In the genomic region with DNA sequence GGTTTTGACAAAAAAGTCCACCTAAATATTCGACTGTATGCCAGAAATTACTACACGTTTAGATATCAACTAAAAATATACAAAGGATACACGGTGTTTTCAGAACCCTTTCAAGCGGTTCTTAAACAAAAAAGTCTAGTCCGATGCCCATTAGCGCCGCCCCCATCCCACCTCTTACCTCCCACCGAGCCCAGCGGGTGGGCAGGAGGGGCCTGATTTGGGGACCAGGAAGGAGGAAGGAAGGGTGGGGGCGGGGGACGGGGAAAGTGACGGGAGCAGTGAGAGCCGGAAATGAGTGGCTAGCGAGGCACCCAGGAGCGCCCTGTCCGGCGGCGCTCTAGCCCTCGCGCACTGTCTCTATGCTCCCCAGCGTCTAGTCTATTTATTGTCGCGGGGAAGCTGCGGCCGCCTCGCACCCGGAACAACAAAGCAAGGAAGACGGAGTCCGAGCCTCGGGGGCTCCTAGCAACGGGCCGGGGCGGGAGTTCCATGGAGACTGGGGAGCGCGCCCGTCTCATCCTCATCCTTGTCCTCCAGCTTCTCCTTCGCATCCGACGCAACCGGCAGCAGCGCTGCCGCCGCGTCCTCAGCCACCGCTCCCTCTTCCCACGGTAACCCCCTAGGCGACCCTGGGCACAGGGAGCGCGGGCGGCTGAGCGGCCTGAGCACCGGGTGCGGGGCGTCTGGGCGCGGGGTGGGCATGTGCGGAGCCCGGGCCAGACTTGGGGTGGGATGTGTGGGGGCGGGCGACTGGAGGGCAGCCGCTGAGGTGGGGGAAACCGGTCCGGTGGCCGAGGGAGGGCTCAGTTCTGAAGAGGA, we compare ENCODE assay signal across 8 cellular contexts. TPM values are rescaled to one million over a fixed set of nuclear protein-coding genes. Genes with fewer than 3 reads are reported as not detected.
A peak's percentile ranks its signal among the peaks of the same experiment; 100 is the strongest.
DNase-seq lines count a peak whose midpoint lies in the region; ATAC-seq, FAIRE-seq and TF ChIP-seq lines count a peak whose summit lies in the region.

Gene TBPL1 (plus strand): TSS at position 410 of the 819 bp plus-strand sequence. CDS start 26,902 bp downstream, outside the sequence.

- 0 to 1% methylated on average over 61 to 64 of the region's 64 CpGs for WGBS in pancreas, 2 donors

- H3K4me3 ChIP-seq in GM12875 (ENCODE audit: low read depth, low read length) = peak within 1 kb of the TSS; percentile 86
- H3K4me3 ChIP-seq in pancreas = peak within 1 kb of the TSS; percentile 75 to 92 (median 88)
- peak within 1 kb of the TSS; percentile 76 to 100 for H3K4me3 ChIP-seq in tibial artery

- peak; percentile 90 for ATAC-seq in HG02759 (IDR thresholded peaks at IDR 0.05; ENCODE audit: unreplicated experiment)
- peak; percentile 97 for ATAC-seq in Right ventricle myocardium superior (ENCODE audit: poor library complexity)
- peak; percentile 95 to 98 (median 96) for ATAC-seq in pancreas

- H3K27ac ChIP-seq in pancreas (peak within 1 kb of the TSS; percentile 86 to 94 (median 90)), tibial artery (peak within 1 kb of the TSS; percentile 99)

- no peaks in the 10 kb centered on the region for H3K27me3 ChIP-seq in pancreas
- no peaks in the 10 kb centered on the region for H3K27me3 ChIP-seq in tibial artery

- intact Hi-C loops in Right ventricle myocardium superior (cut with DNase I) (no loop called here), pancreas (cut with DNase I) (no loop called here), tibial artery (cut with DNase I; ENCODE audit: low total_unique reads) (loop anchor here (10.0 kb wide), 1 partner anchor 1138 kb away; the partner anchor contains the start of gene RPS12)

- H3K9me3 ChIP-seq in pancreas = no peaks in the 10 kb centered on the region
- no peaks in the 10 kb centered on the region for H3K9me3 ChIP-seq in tibial artery

- no peak for FAIRE-seq in pancreas (lab: Jason Lieb, UNC)

- H3K36me3 ChIP-seq in pancreas = no peaks in the 10 kb centered on the region
- H3K36me3 ChIP-seq in tibial artery = no peaks in the 10 kb centered on the region

- DNase-seq in NCI-H128 (lab: John Stamatoyannopoulos, UW; ENCODE audit: unreplicated experiment) (peak; percentile 93), SW 1271 (lab: John Stamatoyannopoulos, UW) (peak; percentile 94), Right ventricle myocardium superior (peak; percentile 96), pancreas (peak; percentile 86 to 93 (median 89)), tibial artery (peak; percentile 96 to 98)
- DNase-seq in activated naive CD8-positive, alpha-beta T cell treated with anti-CD3 and anti-CD28 coated beads, Interleukin-2, amount 50 U/mL, for 16 hours (ENCODE audit: low read depth, low spot score) = peak; percentile 94

- H3K4me1 ChIP-seq in pancreas (peaks cover 10 to 29% (median 24%) of the 10 kb centered on the region in 3 donors), tibial artery (peaks cover 0 to 33% (median 10%) of the 10 kb centered on the region in 4 donors)

- no peak for TF ChIP-seq CTCF in GM12875 (IDR thresholded peaks at IDR 0.05; ENCODE audit: borderline replicate concordance, insufficient read depth, low read depth, low read length)
- no peak for TF ChIP-seq CTCF in pancreas (IDR thresholded peaks at IDR 0.05)
- no peak for TF ChIP-seq CTCF in tibial artery (IDR thresholded peaks at IDR 0.05)

RNA-seq across cellular contexts. Expression of gene TBPL1, which starts in this region (rescaled TPM):
- total RNA-seq in Right ventricle myocardium superior = 13.4 TPM
- total RNA-seq in pancreas = 10 to 100 TPM in 2 of 6 donors, 1 to 10 TPM in 4; 6.5 to 13.4 (median 9.1) TPM
- 10 to 100 TPM; 14.0 to 20.6 TPM for polyA plus RNA-seq in pancreas

Comparison
In these comparisons a context has a peak if more than half of its experiments do, and no peak if none do; other contexts are left out.
1. Peak in every context shown above with its lines: DNase-seq, ATAC-seq, H3K4me3 ChIP-seq and H3K27ac ChIP-seq.